In genomic region chr6:136544326-136544725, GRCh38 we compare ENCODE assay signal across 26 cellular contexts.
"Had no signal": no experiment of that assay in that cellular context is flagged by ENCODE, and none has a peak within 500 bp of the region (broad histone marks: within the 10 kb centered on the region; RNA-seq: fewer than 3 reads in every experiment).

No MANE protein-coding gene starts in this region.

- H3K4me1 ChIP-seq: gastrocnemius medialis, prostate gland had no signal

- DNase-seq: effector CD8-positive, alpha-beta T cell; endodermal cell; foreskin fibroblast; gastrocnemius medialis; head of caudate nucleus; left ventricle myocardium superior; lower lobe of right lung; naive thymus-derived CD8-positive, alpha-beta T cell; occipital lobe; ovary; stimulated activated CD4-positive, alpha-beta T cell treated with anti-CD3 and anti-CD28 coated beads, Interleukin-12 subunit alpha, Interleukin-12 subunit beta, amount 100 ng/mL, for 4 hours; stimulated activated CD4-positive, alpha-beta T cell treated with anti-CD3 and anti-CD28 coated beads, Interleukin-1b, Interleukin-23, amount 100 ng/mL, for 48 hours; stimulated activated CD4-positive, alpha-beta T cell treated with anti-CD3 and anti-CD28 coated beads, Interleukin-4, amount 100 ng/mL, for 1 hour; stimulated activated CD8-positive, alpha-beta memory T cell treated with anti-CD3 and anti-CD28 coated beads, Interleukin-4, amount 100 ng/mL, for 48 hours; stimulated activated naive CD4-positive, alpha-beta T cell; stomach; thyroid gland; trophoblast cell had no signal

- H3K27ac ChIP-seq: epithelial cell of prostate, gastrocnemius medialis, lower lobe of right lung, ovary, prostate gland, right atrium auricular region, stomach, thyroid gland, vagina had no signal

- H3K36me3 Mint-ChIP-seq: naive thymus-derived CD8-positive, alpha-beta T cell had no signal

- ATAC-seq: esophagus mucosa; gastrocnemius medialis; left ventricle myocardium superior; lower lobe of right lung; naive thymus-derived CD8-positive, alpha-beta T cell; sciatic nerve had no signal

- H3K4me3 Mint-ChIP-seq: dendritic cell treated with granulocyte-macrophage colony-stimulating factor and Interleukin-4, amounts not matched to agents 40 ng/mL and 50 ng/mL, for 4 days; endodermal cell; naive thymus-derived CD8-positive, alpha-beta T cell had no signal

- H3K9me3 ChIP-seq: gastrocnemius medialis, lower lobe of right lung, ovary, prostate gland, right atrium auricular region, stomach, thyroid gland, vagina had no signal

- H3K9me3 Mint-ChIP-seq: dendritic cell treated with granulocyte-macrophage colony-stimulating factor and Interleukin-4, amounts not matched to agents 40 ng/mL and 50 ng/mL, for 4 days; endodermal cell; naive thymus-derived CD8-positive, alpha-beta T cell had no signal

- H3K4me2 ChIP-seq: smooth muscle cell had no signal

- H3K27ac Mint-ChIP-seq: dendritic cell treated with granulocyte-macrophage colony-stimulating factor and Interleukin-4, amounts not matched to agents 40 ng/mL and 50 ng/mL, for 4 days; endodermal cell; naive thymus-derived CD8-positive, alpha-beta T cell had no signal

- H3K27me3 ChIP-seq: ovary, right atrium auricular region, thyroid gland, vagina had no signal
